Comparison of ENCODE assay signal across 33 cellular contexts in the genomic region with DNA sequence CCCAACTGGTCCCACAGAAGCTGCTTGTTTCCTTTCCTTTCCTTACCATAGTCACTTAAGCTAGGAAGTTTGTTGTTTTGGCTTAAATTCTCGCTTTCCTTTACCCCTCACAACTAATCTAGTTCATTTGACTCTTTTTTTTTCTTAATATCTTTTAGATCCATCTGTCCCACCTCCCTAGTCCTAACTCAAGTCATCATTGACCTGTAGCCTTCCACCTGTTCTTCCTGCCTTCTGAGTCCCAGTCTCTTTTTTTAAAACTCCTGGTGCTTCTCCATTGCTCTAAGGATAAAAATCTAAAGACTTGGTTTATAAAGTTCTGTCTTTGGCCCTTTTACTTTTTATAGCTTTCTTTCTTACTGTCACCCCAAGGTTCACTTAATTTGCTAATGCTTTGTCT.
"Had no signal": no experiment of that assay in that cellular context is flagged by ENCODE, and none has a peak within 500 bp of the region (broad histone marks: within the 10 kb centered on the region; RNA-seq: fewer than 3 reads in every experiment).

No MANE protein-coding gene starts in this region.

- H3K36me3 ChIP-seq: adrenal gland, cardiac muscle cell, gastrocnemius medialis, left ventricle myocardium inferior, pancreas, prostate gland, thyroid gland, upper lobe of left lung, WERI-Rb-1 had no signal

- H3K9me3 Mint-ChIP-seq: activated CD4-positive, alpha-beta T cell treated with anti-CD3 and anti-CD28 coated beads, Interleukin-2, amount 10 ng/mL, durations not matched to agents 24 days and 14 days; activated CD8-positive, alpha-beta T cell treated with anti-CD3 and anti-CD28 coated beads for 36 hours; activated T-cell treated with anti-CD3 and anti-CD28 coated beads, Interleukin-2, amount 50 U/mL, for 4 hours; activated T-helper 17 cell treated with anti-CD3 and anti-CD28 coated beads, Interleukin-2, amount 50 U/mL, for 72 hours had no signal

- H3K4me1 Mint-ChIP-seq: activated T-helper 17 cell treated with anti-CD3 and anti-CD28 coated beads, Interleukin-2, amount 50 U/mL, for 72 hours had no signal

- H3K27me3 ChIP-seq: adrenal gland, body of pancreas, cardiac muscle cell, dorsolateral prefrontal cortex, gastrocnemius medialis, pancreas, stomach, thyroid gland, upper lobe of left lung had no signal

- DNase-seq: activated CD4-positive, alpha-beta T cell treated with anti-CD3 and anti-CD28 coated beads, Interleukin-2, amount 10 ng/mL, durations not matched to agents 24 days and 14 days; activated CD8-positive, alpha-beta T cell treated with anti-CD3 and anti-CD28 coated beads for 36 hours; activated gamma-delta T cell treated with Interleukin-2 at 50 U/mL for 16 hours; activated T-cell treated with anti-CD3 and anti-CD28 coated beads, Interleukin-2, amount 50 U/mL, for 4 hours; adrenal gland; aorta; body of pancreas; dorsolateral prefrontal cortex; effector memory CD4-positive, alpha-beta T cell; gastrocnemius medialis; glutamatergic neuron; left ventricle myocardium inferior; mesendoderm; nucleus accumbens; pancreas; retina; stimulated activated CD4-positive, alpha-beta T cell treated with anti-CD3 and anti-CD28 coated beads, Interleukin-12 subunit alpha, Interleukin-12 subunit beta, amount 100 ng/mL, for 4 hours; stimulated activated CD4-positive, alpha-beta T cell treated with anti-CD3 and anti-CD28 coated beads, Interleukin-4, amount 100 ng/mL, for 1 hour; stomach; T1000; thyroid gland; upper lobe of left lung; WERI-Rb-1 had no signal

- ATAC-seq: activated CD4-positive, CD25-positive, alpha-beta regulatory T cell treated with anti-CD3 and anti-CD28 coated beads, Interleukin-2, amount 50 U/mL, for 24 hours; activated CD8-positive, alpha-beta T cell treated with anti-CD3 and anti-CD28 coated beads for 36 hours; activated naive CD4-positive, alpha-beta T cell treated with anti-CD3 and anti-CD28 coated beads, Interleukin-2, amount 50 U/mL, for 72 hours; activated T-cell treated with anti-CD3 and anti-CD28 coated beads, Interleukin-2, amount 50 U/mL, for 4 hours; activated T-helper 17 cell treated with anti-CD3 and anti-CD28 coated beads, Interleukin-2, amount 50 U/mL, for 72 hours; body of pancreas; gastrocnemius medialis; pancreas; sciatic nerve had no signal

- H3K4me3 Mint-ChIP-seq: activated CD4-positive, alpha-beta T cell treated with anti-CD3 and anti-CD28 coated beads, Interleukin-2, amount 10 ng/mL, durations not matched to agents 24 days and 14 days; activated CD8-positive, alpha-beta T cell treated with anti-CD3 and anti-CD28 coated beads for 36 hours; activated T-cell treated with anti-CD3 and anti-CD28 coated beads, Interleukin-2, amount 50 U/mL, for 4 hours; activated T-helper 17 cell treated with anti-CD3 and anti-CD28 coated beads, Interleukin-2, amount 50 U/mL, for 72 hours; T-helper 1 cell treated with Interleukin-12 subunit alpha and Interleukin-12 subunit beta and Interleukin-4 antibody, amounts not matched to agents 30 μg/mL and 1 μg/mL, for 36 hours had no signal

- H3K27me3 Mint-ChIP-seq: activated CD4-positive, alpha-beta T cell treated with anti-CD3 and anti-CD28 coated beads, Interleukin-2, amount 10 ng/mL, durations not matched to agents 24 days and 14 days; activated CD8-positive, alpha-beta T cell treated with anti-CD3 and anti-CD28 coated beads for 36 hours; activated T-helper 17 cell treated with anti-CD3 and anti-CD28 coated beads, Interleukin-2, amount 50 U/mL, for 72 hours had no signal

- H3K27ac ChIP-seq: adrenal gland, body of pancreas, cardiac muscle cell, coronary artery, dorsolateral prefrontal cortex, gastrocnemius medialis, left ventricle myocardium inferior, pancreas, prostate gland, skin epidermis, stomach, thyroid gland, upper lobe of left lung, WERI-Rb-1 had no signal

- H3K27ac Mint-ChIP-seq: activated CD4-positive, alpha-beta T cell treated with anti-CD3 and anti-CD28 coated beads, Interleukin-2, amount 10 ng/mL, durations not matched to agents 24 days and 14 days; activated CD8-positive, alpha-beta T cell treated with anti-CD3 and anti-CD28 coated beads for 36 hours; activated naive CD4-positive, alpha-beta T cell treated with anti-CD3 and anti-CD28 coated beads, Interleukin-2, amount 50 U/mL, for 72 hours; activated T-helper 17 cell treated with anti-CD3 and anti-CD28 coated beads, Interleukin-2, amount 50 U/mL, for 72 hours; T-helper 1 cell treated with Interleukin-12 subunit alpha and Interleukin-12 subunit beta and Interleukin-4 antibody, amounts not matched to agents 30 μg/mL and 1 μg/mL, for 36 hours had no signal

- H3K4me1 ChIP-seq: body of pancreas, pancreas, prostate gland, thyroid gland had no signal

- H3K9me3 ChIP-seq: adrenal gland, body of pancreas, gastrocnemius medialis, left ventricle myocardium inferior, pancreas, prostate gland, stomach, thyroid gland, upper lobe of left lung had no signal

- H3K4me3 ChIP-seq: adrenal gland, body of pancreas, cardiac muscle cell, coronary artery, dorsolateral prefrontal cortex, gastrocnemius medialis, left ventricle myocardium inferior, lung, pancreas, prostate gland, skin epidermis, stomach, thyroid gland, upper lobe of left lung had no signal
